ENCODE assay signal across 18 cellular contexts in genomic region chr14:91038439-91038838, GRCh38. TPM values are rescaled to one million over a fixed set of nuclear protein-coding genes. Genes with fewer than 3 reads are reported as not detected.
A peak's percentile ranks its signal among the peaks of the same experiment; 100 is the strongest.
DNase-seq lines count a peak whose midpoint lies in the region; TF ChIP-seq lines count a peak whose summit lies in the region.
"Had no signal": no experiment of that assay in that cellular context is flagged by ENCODE, and none has a peak within 500 bp of the region (broad histone marks: within the 10 kb centered on the region; RNA-seq: fewer than 3 reads in every experiment).

No MANE protein-coding gene starts in this region.

- no peaks in the 10 kb centered on the region for H3K9me3 ChIP-seq in osteoblast (ENCODE audit: low read depth, low read length)
- H3K9me3 ChIP-seq in Peyer's patch: no peaks in the 10 kb centered on the region
- H3K9me3 ChIP-seq: colonic mucosa had no signal

- H4K20me1 ChIP-seq in osteoblast (ENCODE audit: insufficient read depth, low read length): no peaks in the 10 kb centered on the region

- no peak for TF ChIP-seq POLR2A in Peyer's patch (IDR thresholded peaks at IDR 0.05)

- H3K9me3 Mint-ChIP-seq in nephron progenitor cell: no peaks in the 10 kb centered on the region

- H3K4me3 ChIP-seq in osteoblast (ENCODE audit: insufficient read depth, low read length): no peak overlapping the region
- no peak overlapping the region for H3K4me3 ChIP-seq in Peyer's patch
- H3K4me3 ChIP-seq: colonic mucosa had no signal

- H3K27ac ChIP-seq in epithelial cell of prostate (peak overlapping the region; percentile 62), osteoblast (ENCODE audit: low read depth, low read length) (no peak overlapping the region), Peyer's patch (no peak overlapping the region)
- H3K27ac ChIP-seq: colonic mucosa, VCaP had no signal

- peaks cover 4% of the 10 kb centered on the region for H3K27me3 ChIP-seq in osteoblast (ENCODE audit: insufficient read depth, low read length)
- H3K27me3 ChIP-seq in Peyer's patch: no peaks in the 10 kb centered on the region
- H3K27me3 ChIP-seq: colonic mucosa had no signal

- H3K27ac Mint-ChIP-seq in nephron progenitor cell: no peak overlapping the region

- DNase-seq in GM03348 (ENCODE audit: low spot score) (peak; percentile 72), NCI-H226 (peak; percentile 40), epithelial cell of prostate (ENCODE audit: low read depth, low spot score) (peak; percentile 58), osteoblast (ENCODE audit: insufficient read length, low spot score, missing footprints) (peak; percentile 37), NCI-H2107 (lab: John Stamatoyannopoulos, UW) (no peak), A172 (ENCODE audit: low spot score) (no peak), nephron progenitor cell (no peak), Peyer's patch (no peak)
- DNase-seq: activated T-cell treated with anti-CD3 and anti-CD28 coated beads for 4 hours; amniotic stem cell; CD4-positive, CD25-positive, alpha-beta regulatory T cell; colonic mucosa; foreskin melanocyte; NCI-H1694 treated with DMSO at 0.1 percent for 48 hours; NCI-H69; stimulated activated CD4-positive, alpha-beta T cell treated with anti-CD3 and anti-CD28 coated beads, Interleukin-4, amount 100 ng/mL, for 4 hours; stimulated activated naive CD4-positive, alpha-beta T cell had no signal

- no peak for TF ChIP-seq CTCF in osteoblast (IDR thresholded peaks at IDR 0.05; ENCODE audit: extremely low read depth, low read depth, low read length)
- TF ChIP-seq CTCF in nephron progenitor cell (IDR thresholded peaks at IDR 0.05): no peak
- no peak for TF ChIP-seq CTCF in Peyer's patch (IDR thresholded peaks at IDR 0.05)

- no peaks in the 10 kb centered on the region for H3K36me3 ChIP-seq in osteoblast (ENCODE audit: insufficient read depth, low read length)
- H3K36me3 ChIP-seq in Peyer's patch: no peaks in the 10 kb centered on the region
- H3K36me3 ChIP-seq: colonic mucosa had no signal

- H3K79me2 ChIP-seq in osteoblast (ENCODE audit: insufficient read depth, low read length): no peaks in the 10 kb centered on the region

- H3K4me3 Mint-ChIP-seq in nephron progenitor cell: no peak overlapping the region

- peaks cover 5% of the 10 kb centered on the region for H3K4me1 Mint-ChIP-seq in nephron progenitor cell

- H3K4me1 ChIP-seq in osteoblast (ENCODE audit: insufficient read depth, low read length) (peaks cover 10% of the 10 kb centered on the region), Peyer's patch (no peaks in the 10 kb centered on the region)
- H3K4me1 ChIP-seq: colonic mucosa had no signal

- no peaks in the 10 kb centered on the region for H3K36me3 Mint-ChIP-seq in nephron progenitor cell (ENCODE audit: low read depth)

- no peaks in the 10 kb centered on the region for H3K27me3 Mint-ChIP-seq in nephron progenitor cell (ENCODE audit: low read depth, poor library complexity)
- H3K27me3 Mint-ChIP-seq: CD4-positive, CD25-positive, alpha-beta regulatory T cell had no signal

- H3K4me2 ChIP-seq in osteoblast (ENCODE audit: insufficient read depth, low read length): no peak overlapping the region

- H2AFZ ChIP-seq in osteoblast (ENCODE audit: low read length): no peak overlapping the region

RNA-seq across cellular contexts. Expression of gene RPS6KA5, which starts 22.0 kb away (rescaled TPM):
- 1.2 and 1.4 TPM in 2 replicates for total RNA-seq in osteoblast
- 5.8 and 8.8 TPM in 2 replicates for total RNA-seq in A172 (2014; rRNA removed; shearing (Covaris generic))
- total RNA-seq in Peyer's patch: 10 to 100 TPM; 10.3 to 15.1 (median 10.6) TPM

Comparison
In these comparisons a context has a peak if more than half of its experiments do, and no peak if none do; other contexts are left out.
1. DNase-seq: peak in GM03348 (single experiment), NCI-H226 (single experiment), epithelial cell of prostate (single experiment) and osteoblast (single experiment); none in NCI-H2107 (single experiment), A172 (single experiment), nephron progenitor cell (single experiment) and Peyer's patch (0 of 3).